ENCODE assay signal across 28 cellular contexts in genomic region chr3:98500019-98500418, GRCh38. TPM values are rescaled to one million over a fixed set of nuclear protein-coding genes. Genes with fewer than 3 reads are reported as not detected.
"Had no signal": no experiment of that assay in that cellular context is flagged by ENCODE, and none has a peak within 500 bp of the region (broad histone marks: within the 10 kb centered on the region; RNA-seq: fewer than 3 reads in every experiment).

No MANE protein-coding gene starts in this region.

- DNase-seq: activated CD4-positive, alpha-beta T cell treated with anti-CD3 and anti-CD28 coated beads, Interleukin-2, amount 10 ng/mL, durations not matched to agents 7 days and 5 days; activated CD4-positive, CD25-positive, alpha-beta regulatory T cell treated with anti-CD3 and anti-CD28 coated beads, Interleukin-2, amount 50 U/mL, for 72 hours; activated CD8-positive, alpha-beta T cell treated with anti-CD3 and anti-CD28 coated beads, Interleukin-2, amount 10 ng/mL, durations not matched to agents 7 days and 5 days; amniotic stem cell; colonic mucosa; dorsolateral prefrontal cortex; foreskin fibroblast; heart right ventricle; left lung; natural killer cell; sigmoid colon; stimulated activated CD4-positive, alpha-beta T cell treated with anti-CD3 and anti-CD28 coated beads, Interleukin-15, amount 100 ng/mL, for 24 hours; stimulated activated CD4-positive, alpha-beta T cell treated with anti-CD3 and anti-CD28 coated beads, Interleukin-2, amount 100 ng/mL, for 48 hours; stimulated activated CD8-positive, alpha-beta memory T cell treated with anti-CD3 and anti-CD28 coated beads, Interleukin-4, amount 100 ng/mL, for 48 hours; stimulated activated naive B cell treated with anti-CD40 and anti-IgM and Interleukin-4, amounts not matched to agents 10 μg/mL and 1 μg/mL and 100 μg/mL, for 72 hours; testis had no signal

- H3K27ac ChIP-seq: breast epithelium, colonic mucosa, heart right ventricle, left lung, sigmoid colon, testis, vagina, VCaP had no signal

- FAIRE-seq: keratinocyte had no signal

- ATAC-seq: activated CD8-positive, alpha-beta T cell treated with anti-CD3 and anti-CD28 coated beads, Interleukin-2, amount 10 ng/mL, durations not matched to agents 7 days and 5 days; heart right ventricle; left lung; natural killer cell; stimulated activated naive B cell treated with anti-CD40 and anti-IgM and Interleukin-4, amounts not matched to agents 10 μg/mL and 1 μg/mL and 100 μg/mL, for 72 hours had no signal

RNA-seq across cellular contexts. Expression of gene OR5K2, which starts 2.5 kb away (rescaled TPM):
- total RNA-seq: activated CD4-positive, alpha-beta T cell treated with anti-CD3 and anti-CD28 coated beads, Interleukin-2, amount 10 ng/mL, durations not matched to agents 7 days and 5 days; activated CD8-positive, alpha-beta T cell treated with anti-CD3 and anti-CD28 coated beads, Interleukin-2, amount 10 ng/mL, durations not matched to agents 7 days and 5 days; breast epithelium; colonic mucosa; dorsolateral prefrontal cortex; epithelial cell of proximal tubule; fibroblast of lung; heart right ventricle; left lung; lung; mesothelial cell of epicardium; natural killer cell; osteoblast; posterior vena cava; renal cortical epithelial cell; sigmoid colon; smooth muscle cell; testis; vagina had no signal

RNA-seq across cellular contexts. Expression of gene GPR15, which starts 31.8 kb away (rescaled TPM):
- total RNA-seq: epithelial cell of proximal tubule, mesothelial cell of epicardium, osteoblast, posterior vena cava, renal cortical epithelial cell, smooth muscle cell, testis had no signal

RNA-seq across cellular contexts. Expression of gene OR5K1, which starts 37.0 kb away (rescaled TPM):
- total RNA-seq: activated CD4-positive, alpha-beta T cell treated with anti-CD3 and anti-CD28 coated beads, Interleukin-2, amount 10 ng/mL, durations not matched to agents 7 days and 5 days; activated CD8-positive, alpha-beta T cell treated with anti-CD3 and anti-CD28 coated beads, Interleukin-2, amount 10 ng/mL, durations not matched to agents 7 days and 5 days; breast epithelium; colonic mucosa; dorsolateral prefrontal cortex; epithelial cell of proximal tubule; fibroblast of lung; heart right ventricle; left lung; lung; mesothelial cell of epicardium; natural killer cell; osteoblast; posterior vena cava; renal cortical epithelial cell; sigmoid colon; smooth muscle cell; testis; vagina had no signal
